15 cellular contexts compared by ENCODE assay signal in the genomic region with DNA sequence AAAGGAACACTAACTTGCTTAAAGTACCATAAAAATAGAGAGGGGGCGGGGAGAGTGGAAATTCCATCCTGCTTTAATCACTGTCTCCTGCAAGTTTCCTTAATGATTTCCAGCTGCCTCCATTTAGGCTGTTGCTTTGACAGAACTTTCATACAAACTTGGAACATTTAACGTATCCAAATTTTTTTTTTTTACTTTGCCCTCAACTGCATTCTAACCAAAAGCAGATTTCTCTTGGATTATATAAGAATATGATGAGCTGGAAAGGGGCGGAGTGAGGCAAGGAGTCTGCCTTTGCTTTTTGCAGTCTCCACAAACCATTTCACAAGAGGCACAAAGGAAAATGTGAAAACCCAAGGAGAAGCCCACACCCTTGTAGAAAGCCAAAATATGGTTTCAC. TPM values are rescaled to one million over a fixed set of nuclear protein-coding genes. Genes with fewer than 3 reads are reported as not detected.
A peak's percentile ranks its signal among the peaks of the same experiment; 100 is the strongest.
DNase-seq lines count a peak whose midpoint lies in the region; ATAC-seq and TF ChIP-seq lines count a peak whose summit lies in the region.
"Had no signal": no experiment of that assay in that cellular context is flagged by ENCODE, and none has a peak within 500 bp of the region (broad histone marks: within the 10 kb centered on the region; RNA-seq: fewer than 3 reads in every experiment).

No MANE protein-coding gene starts in this region.

- no peaks in the 10 kb centered on the region for H3K36me3 ChIP-seq in SK-N-MC (ENCODE audit: insufficient read depth, low read length)
- H3K36me3 ChIP-seq: BLaER1 treated with 17β-estradiol and CSF1 and Interleukin-3, amounts not matched to agents 10 nM and 100 nM had no signal

- TF ChIP-seq CTCF in foreskin fibroblast (IDR thresholded peaks at IDR 0.05; ENCODE audit: low read depth, low read length) (no peak), osteocyte (IDR thresholded peaks at IDR 0.05) (no peak)

- peak overlapping the region; percentile 70 for H3K4me3 ChIP-seq in SK-N-MC
- no peak overlapping the region for H3K4me3 ChIP-seq in foreskin fibroblast (ENCODE audit: low read depth in 1 of 2, low read length in 2 of 2)
- H3K4me3 ChIP-seq: BLaER1 treated with 17β-estradiol and CSF1 and Interleukin-3, amounts not matched to agents 10 nM and 100 nM had no signal

- H3K9me3 Mint-ChIP-seq in osteocyte (ENCODE audit: unreplicated experiment): peaks cover 4% of the 10 kb centered on the region
- H3K9me3 Mint-ChIP-seq: effector memory CD8-positive, alpha-beta T cell; memory B cell had no signal

- H3K4me3 Mint-ChIP-seq in osteocyte (ENCODE audit: unreplicated experiment): peak overlapping the region; percentile 60
- H3K4me3 Mint-ChIP-seq: effector memory CD8-positive, alpha-beta T cell; memory B cell had no signal

- H3K9me3 ChIP-seq in SK-N-MC (ENCODE audit: low read depth, low read length): no peaks in the 10 kb centered on the region
- H3K9me3 ChIP-seq: BLaER1 treated with 17β-estradiol and CSF1 and Interleukin-3, amounts not matched to agents 10 nM and 100 nM had no signal

- peak; percentile 89 for DNase-seq in AG08395 (ENCODE audit: low spot score)
- peak; percentile 98 for DNase-seq in SK-N-MC (ENCODE audit: low read depth, low spot score)
- peak; percentile 91 to 95 for DNase-seq in foreskin fibroblast
- no peak for DNase-seq in osteocyte (ENCODE audit: extremely low spot score, unreplicated experiment)
- no peak for DNase-seq in retina
- no peak for DNase-seq in NCI-H2227 (lab: John Stamatoyannopoulos, UW; ENCODE audit: unreplicated experiment)
- DNase-seq in middle frontal gyrus (ENCODE audit: extremely low spot score, low spot score): no peak
- DNase-seq: activated T-cell treated with anti-CD3 and anti-CD28 coated beads for 4 hours; effector memory CD8-positive, alpha-beta T cell; NCI-H2171 treated with DMSO at 0.1 percent for 48 hours; stimulated activated CD4-positive, alpha-beta T cell treated with anti-CD3 and anti-CD28 coated beads, Interleukin-2, amount 100 ng/mL, for 48 hours; T-helper 1 cell had no signal

- H3K27me3 Mint-ChIP-seq in osteocyte (ENCODE audit: unreplicated experiment): no peaks in the 10 kb centered on the region

- H3K4me1 Mint-ChIP-seq in osteocyte (ENCODE audit: unreplicated experiment): peaks cover 63% of the 10 kb centered on the region

- peak overlapping the region; percentile 83 for H3K9ac ChIP-seq in SK-N-MC (ENCODE audit: insufficient read length)
- H3K9ac ChIP-seq: BLaER1 treated with 17β-estradiol and CSF1 and Interleukin-3, amounts not matched to agents 10 nM and 100 nM had no signal

- H3K36me3 Mint-ChIP-seq in osteocyte (ENCODE audit: unreplicated experiment): peaks cover 3% of the 10 kb centered on the region
- H3K36me3 Mint-ChIP-seq: memory B cell had no signal

- no peak for ATAC-seq in GM18502 (IDR thresholded peaks at IDR 0.05; ENCODE audit: poor library complexity, unreplicated experiment)
- ATAC-seq: effector memory CD8-positive, alpha-beta T cell had no signal

- peak overlapping the region; percentile 96 for H3K27ac Mint-ChIP-seq in osteocyte (ENCODE audit: unreplicated experiment)
- H3K27ac Mint-ChIP-seq: effector memory CD8-positive, alpha-beta T cell; memory B cell had no signal

- H3K27ac ChIP-seq in SK-N-MC: peak overlapping the region; percentile 100
- H3K27ac ChIP-seq: BLaER1 treated with 17β-estradiol and CSF1 and Interleukin-3, amounts not matched to agents 10 nM and 100 nM had no signal

RNA-seq across cellular contexts. Expression of a gene that starts 46.6 kb away (rescaled TPM):
- total RNA-seq in osteocyte: 7,492 and 7,869 TPM in 2 replicates

Comparison
In these comparisons a context has a peak if more than half of its experiments do, and no peak if none do; other contexts are left out.
1. DNase-seq: peak in AG08395 (single experiment), SK-N-MC (single experiment) and foreskin fibroblast (2 of 2); none in osteocyte (single experiment), retina (single experiment), NCI-H2227 (single experiment) and middle frontal gyrus (single experiment).